ENCODE assay signal across 1 cellular context in genomic region chr1:220239213-220239612, GRCh38.
TF ChIP-seq lines count a peak whose summit lies in the region.

No MANE protein-coding gene starts in this region.

TF ChIP-seq in K562, 482 proteins besides CTCF, POLR2A, EP300 and RAD21 (continued from another document):
- TF ChIP-seq C11orf30 (IDR thresholded peaks at IDR 0.05; ENCODE audit: low read depth), result peak; percentile 66; the same call in 1 of the 2 replicates
